ENCODE assay signal across 1 cellular context in the genomic region with DNA sequence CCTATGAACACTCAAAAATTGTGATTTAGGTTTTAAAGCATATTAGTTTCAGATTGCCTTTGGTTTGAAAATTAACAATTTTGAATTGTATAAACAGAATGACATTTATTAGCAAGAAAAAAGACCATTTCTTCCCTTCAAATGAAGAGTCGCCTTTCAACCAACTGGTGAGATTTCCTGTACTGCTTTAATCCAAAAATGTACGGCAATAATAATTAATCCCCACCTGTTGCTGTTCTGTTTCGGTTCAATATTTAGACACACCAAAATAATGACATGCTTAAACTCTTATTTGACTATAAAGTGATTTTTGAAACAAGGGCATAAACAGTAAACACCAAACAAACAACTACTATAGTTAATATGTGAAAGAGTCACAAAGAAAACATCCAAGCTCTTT.
TF ChIP-seq lines count a peak whose summit lies in the region.

No MANE protein-coding gene starts in this region.

TF ChIP-seq in WTC11, 78 proteins besides CTCF, POLR2A, EP300 and RAD21 (continued from another document):
- TF ChIP-seq FOXP4 (CRISPR knock-in tag; IDR thresholded peaks at IDR 0.05) (no peak), ZNF263 (CRISPR knock-in tag; IDR thresholded peaks at IDR 0.05; ENCODE audit: low read depth) (no peak)
TF ChIP-seq in WTC11: peak in this region for 0.
